22 cellular contexts compared by ENCODE assay signal in genomic region chr5:171226864-171227263, GRCh38.
"Had no signal": no experiment of that assay in that cellular context is flagged by ENCODE, and none has a peak within 500 bp of the region (broad histone marks: within the 10 kb centered on the region; RNA-seq: fewer than 3 reads in every experiment).

No MANE protein-coding gene starts in this region.

- DNase-seq: activated CD4-positive, alpha-beta T cell treated with anti-CD3 and anti-CD28 coated beads, Interleukin-2, amount 50 U/mL, for 4 hours; activated naive CD8-positive, alpha-beta T cell treated with anti-CD3 and anti-CD28 coated beads for 36 hours; activated T-cell treated with anti-CD3 and anti-CD28 coated beads for 4 hours; body of pancreas; effector memory CD8-positive, alpha-beta T cell; esophagus squamous epithelium; foreskin melanocyte; glutamatergic neuron; hippocampal formation; islet precursor cell; left lung; mammary epithelial cell; midbrain; nephron progenitor cell; nucleus accumbens; posterior cingulate gyrus; retina; stimulated activated CD4-positive, alpha-beta T cell treated with anti-CD3 and anti-CD28 coated beads, Interleukin-12 subunit alpha, Interleukin-12 subunit beta, amount 100 ng/mL, for 4 hours; stimulated activated CD4-positive, alpha-beta T cell treated with anti-CD3 and anti-CD28 coated beads, Interleukin-1b, Interleukin-23, amount 100 ng/mL, for 48 hours; stimulated activated naive CD8-positive, alpha-beta T cell treated with anti-CD3 and anti-CD28 coated beads, Interleukin-15, Interleukin-2, amounts not matched to agents 100 U/mL and 50 U/mL, for 24 hours had no signal

- H3K27ac Mint-ChIP-seq: activated naive CD8-positive, alpha-beta T cell treated with anti-CD3 and anti-CD28 coated beads for 36 hours; activated T-helper 1 cell treated with anti-CD3 and anti-CD28 coated beads, Interleukin-12 subunit alpha, Interleukin-12 subunit beta, Interleukin-2, Interleukin-4 antibody, amounts not matched to agents 30 ng/mL and 10 ng/mL and 1 ng/mL, durations not matched to agents 14 hours and 24 hours and 36 hours; effector memory CD8-positive, alpha-beta T cell; nephron progenitor cell; T-helper 2 cell treated with Interferon-gamma antibody and Interleukin-4, amounts not matched to agents 5 μg/mL and 100 μg/mL, for 36 hours had no signal

- ATAC-seq: body of pancreas; effector memory CD8-positive, alpha-beta T cell; left lung; stimulated activated naive CD8-positive, alpha-beta T cell treated with anti-CD3 and anti-CD28 coated beads, Interleukin-15, Interleukin-2, amounts not matched to agents 100 U/mL and 50 U/mL, for 24 hours had no signal

- H3K36me3 Mint-ChIP-seq: activated naive CD8-positive, alpha-beta T cell treated with anti-CD3 and anti-CD28 coated beads for 36 hours had no signal

- H3K4me1 Mint-ChIP-seq: activated naive CD8-positive, alpha-beta T cell treated with anti-CD3 and anti-CD28 coated beads for 36 hours; nephron progenitor cell had no signal

- H3K4me3 Mint-ChIP-seq: activated naive CD8-positive, alpha-beta T cell treated with anti-CD3 and anti-CD28 coated beads for 36 hours; activated T-helper 1 cell treated with anti-CD3 and anti-CD28 coated beads, Interleukin-12 subunit alpha, Interleukin-12 subunit beta, Interleukin-2, Interleukin-4 antibody, amounts not matched to agents 30 ng/mL and 10 ng/mL and 1 ng/mL, durations not matched to agents 14 hours and 24 hours and 36 hours; effector memory CD8-positive, alpha-beta T cell; nephron progenitor cell; T-helper 2 cell treated with Interferon-gamma antibody and Interleukin-4, amounts not matched to agents 5 μg/mL and 100 μg/mL, for 36 hours had no signal

- H3K9me3 Mint-ChIP-seq: activated naive CD8-positive, alpha-beta T cell treated with anti-CD3 and anti-CD28 coated beads for 36 hours; activated T-helper 1 cell treated with anti-CD3 and anti-CD28 coated beads, Interleukin-12 subunit alpha, Interleukin-12 subunit beta, Interleukin-2, Interleukin-4 antibody, amounts not matched to agents 30 ng/mL and 10 ng/mL and 1 ng/mL, durations not matched to agents 14 hours and 24 hours and 36 hours; effector memory CD8-positive, alpha-beta T cell; nephron progenitor cell; T-helper 2 cell treated with Interferon-gamma antibody and Interleukin-4, amounts not matched to agents 5 μg/mL and 100 μg/mL, for 36 hours had no signal
